In the genomic region with DNA sequence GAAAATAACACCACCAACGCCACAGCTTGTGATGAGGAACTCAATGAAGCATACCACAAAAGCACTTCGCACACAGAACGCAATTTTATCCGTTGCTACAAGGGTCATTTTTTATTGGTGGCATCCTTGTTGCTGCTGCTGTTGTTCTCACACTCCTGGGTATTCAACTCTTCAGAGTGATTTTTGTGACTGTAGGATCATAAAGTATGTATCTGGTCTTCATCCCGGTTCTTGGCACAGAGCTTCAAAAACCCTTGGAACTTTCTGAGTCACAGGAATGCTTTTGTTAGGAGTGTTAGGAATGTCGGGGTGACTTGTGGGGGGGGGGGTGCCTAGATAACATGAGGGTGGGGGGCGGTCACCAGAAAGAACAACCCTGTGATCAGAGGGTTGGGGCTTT, we compare ENCODE assay signal across 22 cellular contexts.
DNase-seq lines count a peak whose midpoint lies in the region; ATAC-seq, FAIRE-seq and TF ChIP-seq lines count a peak whose summit lies in the region.
"Had no signal": no experiment of that assay in that cellular context is flagged by ENCODE, and none has a peak within 500 bp of the region (broad histone marks: within the 10 kb centered on the region; RNA-seq: fewer than 3 reads in every experiment).

No MANE protein-coding gene starts in this region.

- H3K36me3 Mint-ChIP-seq in astrocyte (ENCODE audit: low read depth, unreplicated experiment), result no peaks in the 10 kb centered on the region
- H3K36me3 Mint-ChIP-seq: CD8-positive, alpha-beta T cell had no signal

- no peaks in the 10 kb centered on the region for H3K27me3 Mint-ChIP-seq in astrocyte (ENCODE audit: low read depth, unreplicated experiment)

- no peak overlapping the region for H3K9ac ChIP-seq in astrocyte (ENCODE audit: low read length)
- H3K9ac ChIP-seq: neural progenitor cell had no signal

- no peaks in the 10 kb centered on the region for H3K79me2 ChIP-seq in astrocyte (ENCODE audit: insufficient read depth, low read length)

- no peak for TF ChIP-seq CTCF in astrocyte (IDR thresholded peaks at IDR 0.05; ENCODE audit: insufficient read depth, low read depth, low read length)

- no peak overlapping the region for H3K27ac ChIP-seq in astrocyte (ENCODE audit: low read depth, low read length)
- H3K27ac ChIP-seq: neural progenitor cell, tibial nerve had no signal

- DNase-seq in A172 (ENCODE audit: low spot score), result peak; percentile 46
- peak; percentile 53 for DNase-seq in GM04503 (ENCODE audit: low read depth)
- DNase-seq in astrocyte (ENCODE audit: low read depth), result peak; percentile 73
- peak; percentile 79 for DNase-seq in myocyte (ENCODE audit: low read depth)
- DNase-seq in middle frontal gyrus (ENCODE audit: extremely low spot score, low spot score), result no peak
- no peak for DNase-seq in RPMI8226
- no peak for DNase-seq in inferior parietal cortex (ENCODE audit: extremely low spot score)
- DNase-seq: ACHN; activated CD4-positive, alpha-beta T cell treated with anti-CD3 and anti-CD28 coated beads, Interleukin-2, amount 50 U/mL, for 1 hour; activated CD8-positive, alpha-beta memory T cell treated with anti-CD3 and anti-CD28 coated beads, Interleukin-2, amount 50 U/mL, for 48 hours; activated effector memory CD4-positive, alpha-beta T cell treated with anti-CD3 and anti-CD28 coated beads, Interleukin-2, amount 50 U/mL, for 16 hours; amniotic stem cell; CD8-positive, alpha-beta T cell; effector memory CD4-positive, alpha-beta T cell; Kasumi-1; NCI-H1417 treated with DMSO at 0.1 percent for 48 hours; retina; stimulated activated naive CD4-positive, alpha-beta T cell treated with Interleukin-2 at 50 U/mL for 16 hours had no signal

- H3K4me3 Mint-ChIP-seq in astrocyte (ENCODE audit: unreplicated experiment), result no peak overlapping the region
- H3K4me3 Mint-ChIP-seq: CD8-positive, alpha-beta T cell; central memory CD8-positive, alpha-beta T cell; neural progenitor cell had no signal

- no peaks in the 10 kb centered on the region for H4K20me1 ChIP-seq in astrocyte (ENCODE audit: insufficient read depth, low read length)

- H3K4me1 Mint-ChIP-seq in astrocyte (ENCODE audit: low read depth, unreplicated experiment), result no peaks in the 10 kb centered on the region

- H3K36me3 ChIP-seq in astrocyte (ENCODE audit: insufficient read depth, low read length), result no peaks in the 10 kb centered on the region
- H3K36me3 ChIP-seq: neural progenitor cell had no signal

- no peak overlapping the region for H3K4me2 ChIP-seq in astrocyte (ENCODE audit: low read length)
- H3K4me2 ChIP-seq: neural progenitor cell had no signal

- H3K4me3 ChIP-seq in astrocyte (ENCODE audit: insufficient read depth, low read depth, low read length), result no peak overlapping the region
- H3K4me3 ChIP-seq: neural progenitor cell, tibial nerve had no signal

- no peak for ATAC-seq in GM19351 (IDR thresholded peaks at IDR 0.05; ENCODE audit: unreplicated experiment)
- ATAC-seq: CD8-positive, alpha-beta T cell had no signal

- H3K4me1 ChIP-seq in astrocyte (ENCODE audit: insufficient read depth, low read length), result no peaks in the 10 kb centered on the region
- H3K4me1 ChIP-seq: neural progenitor cell had no signal

- H3K27ac Mint-ChIP-seq in astrocyte (ENCODE audit: unreplicated experiment), result no peak overlapping the region
- H3K27ac Mint-ChIP-seq: CD8-positive, alpha-beta T cell; neural progenitor cell had no signal

- no peaks in the 10 kb centered on the region for H3K9me3 Mint-ChIP-seq in astrocyte (ENCODE audit: unreplicated experiment)
- H3K9me3 Mint-ChIP-seq: CD8-positive, alpha-beta T cell; central memory CD8-positive, alpha-beta T cell; neural progenitor cell had no signal

- H3K27me3 ChIP-seq in astrocyte (ENCODE audit: insufficient read depth, low read length), result no peaks in the 10 kb centered on the region
- H3K27me3 ChIP-seq: neural progenitor cell, tibial nerve had no signal

- H3K9me3 ChIP-seq in astrocyte (ENCODE audit: insufficient read depth, low read depth, low read length), result no peaks in the 10 kb centered on the region
- H3K9me3 ChIP-seq: tibial nerve had no signal

- no peak overlapping the region for H2AFZ ChIP-seq in astrocyte (ENCODE audit: low read depth, low read length)
- H2AFZ ChIP-seq: neural progenitor cell had no signal

- FAIRE-seq in astrocyte (lab: Jason Lieb, UNC), result peak; percentile 9

Comparison
In these comparisons a context has a peak if more than half of its experiments do, and no peak if none do; other contexts are left out.
1. DNase-seq: peak in A172 (single experiment), GM04503 (single experiment), astrocyte (single experiment) and myocyte (single experiment); none in middle frontal gyrus (single experiment), RPMI8226 (single experiment) and inferior parietal cortex (single experiment).